ENCODE assay signal across 8 cellular contexts in genomic region chr20:35329435-35330139, GRCh38. TPM values are rescaled to one million over a fixed set of nuclear protein-coding genes. Genes with fewer than 3 reads are reported as not detected.
DNase-seq lines count a peak whose midpoint lies in the region; ATAC-seq, FAIRE-seq and TF ChIP-seq lines count a peak whose summit lies in the region.

No MANE protein-coding gene starts in this region.

- no peaks in the 10 kb centered on the region for H3K9me3 ChIP-seq in H9 (ENCODE audit: control insufficient read depth, low read depth, low read length)
- no peaks in the 10 kb centered on the region for H3K9me3 ChIP-seq in GM12878 (replicated peaks; ENCODE audit: control insufficient read depth, insufficient read depth, low read length)
- no peaks in the 10 kb centered on the region for H3K9me3 ChIP-seq in naive thymus-derived CD4-positive, alpha-beta T cell (ENCODE audit: control insufficient read depth in 2 of 3, low read length in 3 of 3)

- H3K4me3 Mint-ChIP-seq in CD14-positive monocyte (no peak overlapping the region), H9 (no peak overlapping the region)
- H3K4me3 Mint-ChIP-seq in naive thymus-derived CD4-positive, alpha-beta T cell: no peak overlapping the region

- H3K79me2 ChIP-seq in H9 (ENCODE audit: insufficient read depth, low read length): no peaks in the 10 kb centered on the region
- no peaks in the 10 kb centered on the region for H3K79me2 ChIP-seq in GM12878 (ENCODE audit: control insufficient read depth, insufficient read depth, low read length)

- peak; percentile 43; the same call in 1 of the 2 replicates for TF ChIP-seq RAD21 in GM12878 (IDR thresholded peaks at IDR 0.05; ENCODE audit: insufficient read depth, low read depth, low read length)

- no peak overlapping the region for H3K23ac ChIP-seq in H9 (ENCODE audit: insufficient read length, low read depth, low read length)

- H4K20me1 ChIP-seq in H9 (ENCODE audit: control insufficient read depth, insufficient read depth, insufficient read length): no peaks in the 10 kb centered on the region
- no peaks in the 10 kb centered on the region for H4K20me1 ChIP-seq in GM12878 (ENCODE audit: control insufficient read depth, insufficient read depth)

- H3K56ac ChIP-seq in H9 (ENCODE audit: insufficient read length, low read depth, low read length): no peak overlapping the region

- H4K5ac ChIP-seq in H9 (ENCODE audit: insufficient read length, low read depth, low read length): no peak overlapping the region

- H3K27ac Mint-ChIP-seq in CD14-positive monocyte (peak overlapping the region in 3 of 7 donors; percentile 21 to 56 (median 51)), H9 (no peak overlapping the region)
- H3K27ac Mint-ChIP-seq in naive thymus-derived CD4-positive, alpha-beta T cell: no peak overlapping the region

- no peak overlapping the region for H3K4ac ChIP-seq in H9 (ENCODE audit: low read depth, low read length)

- no peak overlapping the region for H4K91ac ChIP-seq in H9 (ENCODE audit: insufficient read length, low read depth, low read length)

- WGBS in H9 (ENCODE audit: extremely low coverage, insufficient read length, low lambda C conversion rate): no CpG with 5 or more reads among the region's 4 CpGs
- 93% methylated on average over 4 of the region's 4 CpGs for WGBS in GM12878 (ENCODE audit: insufficient coverage, insufficient replicate concordance, low lambda C conversion rate, missing lambda C conversion rate)

- H3K4me1 ChIP-seq in H9 (ENCODE audit: insufficient read depth, low read length): 0 out of 2 replicates have a peak, but pooled peaks cover 2% of the 10 kb centered on the region
- H3K4me1 ChIP-seq in GM12878 (ENCODE audit: control insufficient read depth, insufficient read depth, low read length): no peaks in the 10 kb centered on the region
- H3K4me1 ChIP-seq in naive thymus-derived CD4-positive, alpha-beta T cell (ENCODE audit: control insufficient read depth in 2 of 2, insufficient read depth in 2 of 2, low read length in 2 of 2): no peaks in the 10 kb centered on the region

- TF ChIP-seq CTCF in CD14-positive monocyte (IDR thresholded peaks at IDR 0.05) (peak; percentile 33), H9 (conservative IDR thresholded peaks at IDR 0.05) (peak; percentile 93), GM12878 (IDR thresholded peaks at IDR 0.05 in 2 of 3, conservative IDR thresholded peaks at IDR 0.05 in 1 of 3; ENCODE audit: control insufficient read depth in 2 of 3, extremely low read depth in 1 of 3, insufficient read depth in 1 of 3, low read depth in 3 of 3, low read length in 3 of 3) (peak; percentile 51 to 66 (median 64))

- peaks cover 0 to 7% of the 10 kb centered on the region in 2 experiments; a peak in 2 of 4 replicates for H3K36me3 ChIP-seq in GM12878 (ENCODE audit: control insufficient read depth in 2 of 2, insufficient read depth in 2 of 2, low read length in 1 of 2)
- H3K36me3 ChIP-seq in naive thymus-derived CD4-positive, alpha-beta T cell (ENCODE audit: control insufficient read depth in 2 of 3, insufficient read depth in 3 of 3, low read length in 3 of 3): no peaks in the 10 kb centered on the region

- H2AFZ ChIP-seq in H9 (ENCODE audit: low read length): no peak overlapping the region
- H2AFZ ChIP-seq in GM12878 (ENCODE audit: control insufficient read depth, low read depth, low read length): no peak overlapping the region

- no TSS peak for BruUV-seq in GM12878 (replicated peaks; lab: Mats Ljungman, UMichigan)

- H3K4me2 ChIP-seq in H9 (ENCODE audit: insufficient read depth, insufficient read length, low read length) (no peak overlapping the region), GM12878 (ENCODE audit: control insufficient read depth, insufficient read depth) (no peak overlapping the region)

- no peak overlapping the region for H3K18ac ChIP-seq in H9 (ENCODE audit: insufficient read length, low read depth, low read length)

- peaks cover 28% of the 10 kb centered on the region for H3K4me1 Mint-ChIP-seq in CD14-positive monocyte
- peaks cover 5 to 6% of the 10 kb centered on the region in 2 experiments for H3K4me1 Mint-ChIP-seq in H9
- peaks cover 0 to 12% (median 0%) of the 10 kb centered on the region in 7 donors for H3K4me1 Mint-ChIP-seq in naive thymus-derived CD4-positive, alpha-beta T cell

- peak; percentile 94 for ATAC-seq in GM12878
- ATAC-seq in naive thymus-derived CD4-positive, alpha-beta T cell: peak; percentile 62
- no peak for ATAC-seq in GM18498 (IDR thresholded peaks at IDR 0.05; ENCODE audit: unreplicated experiment)
- no peak for ATAC-seq in HG03342 (IDR thresholded peaks at IDR 0.05; ENCODE audit: unreplicated experiment)

- no peak overlapping the region for H3K14ac ChIP-seq in H9 (ENCODE audit: insufficient read depth, low read length)

- no peak overlapping the region for H2BK20ac ChIP-seq in H9 (ENCODE audit: low read depth, low read length, poor library complexity, severe bottlenecking)

- TF ChIP-seq EP300 in GM12878 (IDR thresholded peaks at IDR 0.05; ENCODE audit: borderline replicate concordance in 1 of 2, control insufficient read depth in 1 of 2, low read depth in 2 of 2, low read length in 2 of 2): no peak

- intact Hi-C loops in CD14-positive monocyte (cut with micrococcal nuclease) (loop anchor here in 1 of 2 donors (2.0 kb wide), 1 partner anchor 43 kb away; no protein-coding TSS in a partner anchor), GM12878 (cut with micrococcal nuclease; ENCODE audit: unreplicated experiment) (loop anchor here (1.0 kb wide), 2 partner anchors 25 to 184 kb away; no protein-coding TSS in a partner anchor)
- intact Hi-C loops in naive thymus-derived CD4-positive, alpha-beta T cell (cut with micrococcal nuclease): loop anchor here in 1 of 2 donors (1.0 kb wide), 1 partner anchor 26 kb away; no protein-coding TSS in a partner anchor

- H3K79me1 ChIP-seq in H9 (ENCODE audit: insufficient read depth, low read depth, low read length, poor library complexity, severe bottlenecking): no peaks in the 10 kb centered on the region

- RAD21 ChIA-PET in GM12878 (lab: Charles Lee; ENCODE audit: unreplicated experiment): interaction anchor here (1.0 to 1.7 kb wide), 3 partner anchors 24 to 117 kb away, joined by 4 to 6 read pairs (median 5); no protein-coding TSS in a partner anchor

- H3K9me3 Mint-ChIP-seq in CD14-positive monocyte (no peaks in the 10 kb centered on the region), H9 (no peaks in the 10 kb centered on the region)
- H3K9me3 Mint-ChIP-seq in naive thymus-derived CD4-positive, alpha-beta T cell: no peaks in the 10 kb centered on the region

- no peak for TF ChIP-seq POLR2A in GM12878 (IDR thresholded peaks at IDR 0.05; ENCODE audit: low read depth, low read length)

- no peak for FAIRE-seq in RCC 7860 (lab: Jason Lieb, UNC)
- FAIRE-seq in GM12878 (lab: Jason Lieb, UNC): no peak

- CTCF ChIA-PET in GM12878 (lab: Yijun Ruan, JAX): interaction anchor here (0.5 to 4.4 kb wide), 19 partner anchors 9 to 496 kb away, joined by 3 to 57 read pairs (median 4); partner anchors contain the start of gene EDEM2
- CTCF ChIA-PET in naive thymus-derived CD4-positive, alpha-beta T cell (lab: Charles Lee): interaction anchor here (0.7 to 1.2 kb wide), 2 partner anchors 9 to 495 kb away, joined by 3 read pairs; no protein-coding TSS in a partner anchor

- no peak overlapping the region for H3K27ac ChIP-seq in H9 (ENCODE audit: insufficient read length, low read depth, low read length)
- no peak overlapping the region for H3K27ac ChIP-seq in GM12878 (ENCODE audit: control insufficient read depth, insufficient read depth)
- no peak overlapping the region for H3K27ac ChIP-seq in naive thymus-derived CD4-positive, alpha-beta T cell (ENCODE audit: low read depth, low read length)

- H4K8ac ChIP-seq in H9 (replicated peaks; ENCODE audit: insufficient read length, low read depth, low read length): no peak overlapping the region

- H3K9ac ChIP-seq in H9 (ENCODE audit: extremely low read depth, insufficient read length, low read length) (no peak overlapping the region), GM12878 (ENCODE audit: control insufficient read depth, insufficient read depth, low read length) (no peak overlapping the region)

- H2BK120ac ChIP-seq in H9 (ENCODE audit: low read depth, low read length, poor library complexity, severe bottlenecking): no peak overlapping the region

- DNase-seq in CD14-positive monocyte (ENCODE audit: low spot score) (no peak), H9 (peak; percentile 84), RCC 7860 (ENCODE audit: low spot score) (peak; percentile 63), GM12878 (ENCODE audit: low read depth, low spot score) (no peak), medulla oblongata (ENCODE audit: extremely low spot score) (no peak)
- peak in 4 of 9 donors; percentile 12 to 51 (median 16) for DNase-seq in naive thymus-derived CD4-positive, alpha-beta T cell

- H2AK5ac ChIP-seq in H9 (ENCODE audit: insufficient read length, low read length): no peak overlapping the region

- no peak overlapping the region for H2BK15ac ChIP-seq in H9 (ENCODE audit: low read depth, low read length)

- POLR2A ChIA-PET in GM12878 (lab: Charles Lee): interaction anchor here (1.4 kb wide), 1 partner anchor 26 kb away, joined by 3 read pairs; no protein-coding TSS in a partner anchor
- POLR2A ChIA-PET in naive thymus-derived CD4-positive, alpha-beta T cell (lab: Charles Lee): no interaction called here

- H3K27me3 ChIP-seq in H9 (ENCODE audit: insufficient read depth, low read length): no peaks in the 10 kb centered on the region
- H3K27me3 ChIP-seq in GM12878 (replicated peaks in 1 of 2; ENCODE audit: control insufficient read depth in 2 of 2, insufficient read depth in 2 of 2, low read length in 1 of 2): no peaks in the 10 kb centered on the region
- no peaks in the 10 kb centered on the region for H3K27me3 ChIP-seq in naive thymus-derived CD4-positive, alpha-beta T cell (ENCODE audit: control insufficient read depth in 2 of 2, insufficient read depth in 2 of 2, low read length in 2 of 2)

- no peak overlapping the region for H2BK5ac ChIP-seq in H9 (ENCODE audit: insufficient read length, low read length)

- H3K23me2 ChIP-seq in H9 (ENCODE audit: insufficient read length, low read depth, low read length, poor library complexity, severe bottlenecking): no peaks in the 10 kb centered on the region

- in situ Hi-C loops in GM12878 (cut with MboI): no loop called here

- SMC1A ChIA-PET in GM12878 (lab: Charles Lee; ENCODE audit: uncharacterized antibody, unreplicated experiment): interaction anchor here (0.7 to 1.7 kb wide), 3 partner anchors 24 to 29 kb away, joined by 3 to 7 read pairs (median 7); no protein-coding TSS in a partner anchor

- H3K4me3 ChIP-seq in GM12878: no peak overlapping the region
- H3K4me3 ChIP-seq in naive thymus-derived CD4-positive, alpha-beta T cell (ENCODE audit: low read length): no peak overlapping the region

- H3K36me3 Mint-ChIP-seq in CD14-positive monocyte: peaks cover 14 to 19% of the 10 kb centered on the region in 2 donors
- no peaks in the 10 kb centered on the region for H3K36me3 Mint-ChIP-seq in H9 (ENCODE audit: insufficient read depth in 1 of 3, low read depth in 3 of 3)
- peaks cover 3 to 16% (median 10%) of the 10 kb centered on the region in 5 donors for H3K36me3 Mint-ChIP-seq in naive thymus-derived CD4-positive, alpha-beta T cell

- no peaks in the 10 kb centered on the region for H3K27me3 Mint-ChIP-seq in CD14-positive monocyte (ENCODE audit: low read depth in 3 of 3)
- no peaks in the 10 kb centered on the region for H3K27me3 Mint-ChIP-seq in H9 (ENCODE audit: low read depth)
- no peaks in the 10 kb centered on the region for H3K27me3 Mint-ChIP-seq in naive thymus-derived CD4-positive, alpha-beta T cell

- H3T11ph ChIP-seq in H9 (ENCODE audit: low read length): no peak overlapping the region

- no peak overlapping the region for H2BK12ac ChIP-seq in H9 (ENCODE audit: insufficient read length, low read depth, low read length)

RNA-seq across cellular contexts. Expression of gene FAM83C, which starts 37.4 kb away (rescaled TPM):
- polyA plus RNA-seq in CD14-positive monocyte (not detected), GM12878 (2011; rRNA removed) (not detected in 2 replicates), GM12878 (2014; fragmentation: Illumina TruSeq; extraction: Trizol) (not detected in 2 replicates), GM12878 (2014; fragmentation: Nextera tagmentation; extraction: Ambion mirVana) (not detected), GM12878 (2014; rRNA removed) (not detected in 2 replicates), GM12878 (2016; fragmentation: Nextera tagmentation; extraction: Ambion mirVana) (not detected)
- total RNA-seq in H9 (2021) (not detected in 2 replicates), GM12878 (2014; rRNA removed) (not detected in 2 replicates), GM12878 (2014; rRNA removed; fragmentation: Illumina TruSeq; extraction: Trizol) (not detected in 2 replicates), GM12878 (2021) (not detected in 2 replicates)
- not detected in 2 replicates for total RNA-seq in GM12878 (2013; cell fraction: nucleolus; rRNA removed)
- not detected for polyA plus RNA-seq in GM12878 (2011; ENCODE audit: low read depth)
- polyA plus RNA-seq in GM12878 (2011; cell fraction: cytosol; rRNA removed): not detected in 2 replicates
- not detected in 2 replicates for polyA plus RNA-seq in GM12878 (2011; cell fraction: nucleus; rRNA removed)
- polyA plus RNA-seq in GM12878 (2012): 0.05 TPM in 1 of 2 replicates, not detected in the other
- polyA minus RNA-seq in GM12878 (2011; rRNA and poly(A)+ RNA removed): not detected in 2 replicates
- polyA minus RNA-seq in GM12878 (2011; cell fraction: cytosol; rRNA and poly(A)+ RNA removed): not detected in 2 replicates
- not detected in 2 replicates for polyA minus RNA-seq in GM12878 (2011; cell fraction: nucleus; rRNA and poly(A)+ RNA removed)
- total RNA-seq in naive thymus-derived CD4-positive, alpha-beta T cell: not detected
- polyA plus RNA-seq in naive thymus-derived CD4-positive, alpha-beta T cell: not detected

RNA-seq across cellular contexts. Expression of gene EIF6, which starts 45.0 kb away (rescaled TPM):
- polyA plus RNA-seq in CD14-positive monocyte: 100 to 1,000 TPM; 190 to 222 TPM
- total RNA-seq in H9 (2021): 150 and 154 TPM in 2 replicates
- total RNA-seq in GM12878 (2013; cell fraction: nucleolus; rRNA removed): 28.7 and 28.9 TPM in 2 replicates
- total RNA-seq in GM12878 (2014; rRNA removed): 189 and 194 TPM in 2 replicates
- total RNA-seq in GM12878 (2014; rRNA removed; fragmentation: Illumina TruSeq; extraction: Trizol): 120 and 127 TPM in 2 replicates
- 163 and 168 TPM in 2 replicates for total RNA-seq in GM12878 (2021)
- 83.6 TPM for polyA plus RNA-seq in GM12878 (2011; ENCODE audit: low read depth)
- 91.4 and 179 TPM in 2 replicates for polyA plus RNA-seq in GM12878 (2011; rRNA removed)
- polyA plus RNA-seq in GM12878 (2011; cell fraction: cytosol; rRNA removed): 259 and 394 TPM in 2 replicates
- polyA plus RNA-seq in GM12878 (2011; cell fraction: nucleus; rRNA removed): 240 and 253 TPM in 2 replicates
- 92.0 and 97.7 TPM in 2 replicates for polyA plus RNA-seq in GM12878 (2012)
- 88.4 and 164 TPM in 2 replicates for polyA plus RNA-seq in GM12878 (2014; fragmentation: Illumina TruSeq; extraction: Trizol)
- 100 to 1,000 TPM; 405 to 607 TPM for polyA plus RNA-seq in GM12878 (2014; fragmentation: Nextera tagmentation; extraction: Ambion mirVana)
- polyA plus RNA-seq in GM12878 (2014; rRNA removed): 204 and 214 TPM in 2 replicates
- polyA plus RNA-seq in GM12878 (2016; fragmentation: Nextera tagmentation; extraction: Ambion mirVana): 100 to 1,000 TPM; 256 to 277 TPM
- polyA minus RNA-seq in GM12878 (2011; rRNA and poly(A)+ RNA removed): 121 and 171 TPM in 2 replicates
- 35.1 and 47.9 TPM in 2 replicates for polyA minus RNA-seq in GM12878 (2011; cell fraction: cytosol; rRNA and poly(A)+ RNA removed)
- 25.6 and 46.9 TPM in 2 replicates for polyA minus RNA-seq in GM12878 (2011; cell fraction: nucleus; rRNA and poly(A)+ RNA removed)
- total RNA-seq in naive thymus-derived CD4-positive, alpha-beta T cell: 100 to 1,000 TPM in 1 of 5 experiments, 10 to 100 TPM in 4; 35.4 to 117 (median 39.9) TPM
- polyA plus RNA-seq in naive thymus-derived CD4-positive, alpha-beta T cell: 100 to 1,000 TPM; 141 to 150 TPM

RNA-seq across cellular contexts. Expression of gene MMP24OS, which starts 51.7 kb away (rescaled TPM):
- polyA plus RNA-seq in CD14-positive monocyte (1 to 10 TPM; 9.5 to 9.6 TPM), GM12878 (2011; rRNA removed) (9.6 and 12.3 TPM in 2 replicates), GM12878 (2014; fragmentation: Illumina TruSeq; extraction: Trizol) (3.4 and 9.1 TPM in 2 replicates), GM12878 (2014; fragmentation: Nextera tagmentation; extraction: Ambion mirVana) (1 to 10 TPM; 2.0 to 3.6 TPM), GM12878 (2014; rRNA removed) (25.8 and 27.9 TPM in 2 replicates), GM12878 (2016; fragmentation: Nextera tagmentation; extraction: Ambion mirVana) (10 to 100 TPM; 18.3 to 20.0 TPM)
- total RNA-seq in H9 (2021) (43.8 and 45.6 TPM in 2 replicates), GM12878 (2014; rRNA removed) (9.6 and 10.7 TPM in 2 replicates), GM12878 (2014; rRNA removed; fragmentation: Illumina TruSeq; extraction: Trizol) (6.2 and 7.1 TPM in 2 replicates), GM12878 (2021) (30.9 and 31.4 TPM in 2 replicates)
- total RNA-seq in GM12878 (2013; cell fraction: nucleolus; rRNA removed): 68.0 and 70.0 TPM in 2 replicates
- 9.2 TPM for polyA plus RNA-seq in GM12878 (2011; ENCODE audit: low read depth)
- polyA plus RNA-seq in GM12878 (2011; cell fraction: cytosol; rRNA removed): 16.2 and 16.5 TPM in 2 replicates
- polyA plus RNA-seq in GM12878 (2011; cell fraction: nucleus; rRNA removed): 31.7 and 36.4 TPM in 2 replicates
- 31.3 and 32.3 TPM in 2 replicates for polyA plus RNA-seq in GM12878 (2012)
- polyA minus RNA-seq in GM12878 (2011; rRNA and poly(A)+ RNA removed): 10.9 and 26.3 TPM in 2 replicates
- 12.2 and 16.9 TPM in 2 replicates for polyA minus RNA-seq in GM12878 (2011; cell fraction: cytosol; rRNA and poly(A)+ RNA removed)
- polyA minus RNA-seq in GM12878 (2011; cell fraction: nucleus; rRNA and poly(A)+ RNA removed): 35.1 and 46.4 TPM in 2 replicates
- 10 to 100 TPM; 43.8 to 88.6 (median 69.4) TPM for total RNA-seq in naive thymus-derived CD4-positive, alpha-beta T cell
- polyA plus RNA-seq in naive thymus-derived CD4-positive, alpha-beta T cell: 10 to 100 TPM; 12.3 to 14.0 TPM

Comparison
In these comparisons a context has a peak if more than half of its experiments do, and no peak if none do; other contexts are left out.
1. DNase-seq: peak in H9 (single experiment) and RCC 7860 (single experiment); none in CD14-positive monocyte (single experiment), GM12878 (single experiment) and medulla oblongata (single experiment).
2. CTCF ChIP-seq: peak in every context shown above with its lines; median percentile 93 in H9; 64 in GM12878; 33 in CD14-positive monocyte.
3. ATAC-seq: peak in GM12878 (single experiment) and naive thymus-derived CD4-positive, alpha-beta T cell (single experiment); none in GM18498 (single experiment) and HG03342 (single experiment).